In genomic region chr10:1425886-1426285, GRCh38 we compare ENCODE assay signal across 11 cellular contexts.
DNase-seq lines count a peak whose midpoint lies in the region; ATAC-seq, FAIRE-seq and TF ChIP-seq lines count a peak whose summit lies in the region.
"Had no signal": no experiment of that assay in that cellular context is flagged by ENCODE, and none has a peak within 500 bp of the region (broad histone marks: within the 10 kb centered on the region; RNA-seq: fewer than 3 reads in every experiment).

No MANE protein-coding gene starts in this region.

- H3K9me3 Mint-ChIP-seq in activated B cell treated with CpG ODN at 0.5 μM for 24 hours = peaks cover 4% of the 10 kb centered on the region

- peak overlapping the region; percentile 77 for H3K27ac Mint-ChIP-seq in activated B cell treated with CpG ODN at 0.5 μM for 24 hours

- POLR2A ChIA-PET in activated B cell treated with CpG ODN at 0.5 μM for 24 hours (lab: Charles Lee) = interaction anchor here (0.6 to 1.3 kb wide), 7 partner anchors 29 to 1125 kb away, joined by 3 to 9 read pairs (median 3); no protein-coding TSS in a partner anchor

- ATAC-seq in GM21381 (IDR thresholded peaks at IDR 0.05; ENCODE audit: unreplicated experiment) = peak; percentile 68
- ATAC-seq in HG03108 (IDR thresholded peaks at IDR 0.05; ENCODE audit: unreplicated experiment) = peak; percentile 76
- ATAC-seq in activated B cell treated with CpG ODN at 0.5 μM for 24 hours (ENCODE audit: low read depth) = peak; percentile 71
- no peak for ATAC-seq in SK-N-SH treated with all-trans-retinoic acid at 6 μM for 48 hours
- ATAC-seq in Right ventricle myocardium superior (ENCODE audit: poor library complexity) = no peak

- DNase-seq in GM18507 (ENCODE audit: extremely low spot score, insufficient read length, low read depth) (peak; percentile 14), activated B cell treated with CpG ODN at 0.5 μM for 24 hours (no peak), DMS53 (lab: John Stamatoyannopoulos, UW) (no peak), Right ventricle myocardium superior (no peak)
- DNase-seq in NK-92 treated with Interleukin-12 subunit alpha and Interleukin-12 subunit beta, amount 100 ng/mL, for 24 hours (lab: John Stamatoyannopoulos, UW) = no peak
- DNase-seq: esophagus squamous epithelium, kidney glomerular epithelial cell, ovary had no signal

- TF ChIP-seq CTCF in activated B cell treated with CpG ODN at 0.5 μM for 24 hours (IDR thresholded peaks at IDR 0.05) = no peak

- CTCF ChIA-PET in activated B cell treated with CpG ODN at 0.5 μM for 24 hours (lab: Charles Lee) = interaction anchor here (0.8 to 1.3 kb wide), 3 partner anchors 17 to 57 kb away, joined by 3 to 4 read pairs (median 3); no protein-coding TSS in a partner anchor

- no peaks in the 10 kb centered on the region for H3K36me3 Mint-ChIP-seq in activated B cell treated with CpG ODN at 0.5 μM for 24 hours (ENCODE audit: low read depth)

- H3K4me3 Mint-ChIP-seq in activated B cell treated with CpG ODN at 0.5 μM for 24 hours = peak overlapping the region; percentile 42

- H3K4me1 Mint-ChIP-seq in activated B cell treated with CpG ODN at 0.5 μM for 24 hours = peaks cover 65% of the 10 kb centered on the region

- H3K27me3 Mint-ChIP-seq in activated B cell treated with CpG ODN at 0.5 μM for 24 hours = peaks cover 2% of the 10 kb centered on the region

- intact Hi-C loops in activated B cell treated with CpG ODN at 0.5 μM for 24 hours (cut with micrococcal nuclease) (loop anchor here (1.0 to 10.0 kb wide), 6 partner anchors 29 to 489 kb away; no protein-coding TSS in a partner anchor), Right ventricle myocardium superior (cut with DNase I) (no loop called here)

- FAIRE-seq in GM18507 (lab: Jason Lieb, UNC) = peak; percentile 81

TF ChIP-seq in SK-N-SH treated with all-trans-retinoic acid at 6 μM for 48 hours, 23 proteins besides CTCF, POLR2A, EP300 and RAD21:
- TF ChIP-seq, protein P1, sequence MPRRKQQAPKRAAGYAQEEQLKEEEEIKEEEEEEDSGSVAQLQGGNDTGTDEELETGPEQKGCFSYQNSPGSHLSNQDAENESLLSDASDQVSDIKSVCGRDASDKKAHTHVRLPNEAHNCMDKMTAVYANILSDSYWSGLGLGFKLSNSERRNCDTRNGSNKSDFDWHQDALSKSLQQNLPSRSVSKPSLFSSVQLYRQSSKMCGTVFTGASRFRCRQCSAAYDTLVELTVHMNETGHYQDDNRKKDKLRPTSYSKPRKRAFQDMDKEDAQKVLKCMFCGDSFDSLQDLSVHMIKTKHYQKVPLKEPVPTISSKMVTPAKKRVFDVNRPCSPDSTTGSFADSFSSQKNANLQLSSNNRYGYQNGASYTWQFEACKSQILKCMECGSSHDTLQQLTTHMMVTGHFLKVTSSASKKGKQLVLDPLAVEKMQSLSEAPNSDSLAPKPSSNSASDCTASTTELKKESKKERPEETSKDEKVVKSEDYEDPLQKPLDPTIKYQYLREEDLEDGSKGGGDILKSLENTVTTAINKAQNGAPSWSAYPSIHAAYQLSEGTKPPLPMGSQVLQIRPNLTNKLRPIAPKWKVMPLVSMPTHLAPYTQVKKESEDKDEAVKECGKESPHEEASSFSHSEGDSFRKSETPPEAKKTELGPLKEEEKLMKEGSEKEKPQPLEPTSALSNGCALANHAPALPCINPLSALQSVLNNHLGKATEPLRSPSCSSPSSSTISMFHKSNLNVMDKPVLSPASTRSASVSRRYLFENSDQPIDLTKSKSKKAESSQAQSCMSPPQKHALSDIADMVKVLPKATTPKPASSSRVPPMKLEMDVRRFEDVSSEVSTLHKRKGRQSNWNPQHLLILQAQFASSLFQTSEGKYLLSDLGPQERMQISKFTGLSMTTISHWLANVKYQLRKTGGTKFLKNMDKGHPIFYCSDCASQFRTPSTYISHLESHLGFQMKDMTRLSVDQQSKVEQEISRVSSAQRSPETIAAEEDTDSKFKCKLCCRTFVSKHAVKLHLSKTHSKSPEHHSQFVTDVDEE (CRISPR knock-in tag; IDR thresholded peaks at IDR 0.05) = no peak
- TF ChIP-seq RARB (CRISPR knock-in tag; IDR thresholded peaks at IDR 0.05) (no peak), ZNF8 (CRISPR knock-in tag; IDR thresholded peaks at IDR 0.05) (no peak), ZNF70 (CRISPR knock-in tag; IDR thresholded peaks at IDR 0.05) (no peak), ARNTL (CRISPR knock-in tag; IDR thresholded peaks at IDR 0.05; ENCODE audit: borderline replicate concordance, low read depth) (no peak), ZC3H10 (CRISPR knock-in tag; IDR thresholded peaks at IDR 0.05) (no peak)
TF ChIP-seq in SK-N-SH treated with all-trans-retinoic acid at 6 μM for 48 hours: peak in this region for 0.

Comparison
In these comparisons a context has a peak if more than half of its experiments do, and no peak if none do; other contexts are left out.
1. ATAC-seq: peak in GM21381 (single experiment), HG03108 (single experiment) and activated B cell treated with CpG ODN at 0.5 μM for 24 hours (single experiment); none in SK-N-SH treated with all-trans-retinoic acid at 6 μM for 48 hours (single experiment) and Right ventricle myocardium superior (single experiment).